ENCODE assay signal across 8 cellular contexts in genomic region chr11:118572914-118573550, GRCh38. TPM values are rescaled to one million over a fixed set of nuclear protein-coding genes. Genes with fewer than 3 reads are reported as not detected.
A peak's percentile ranks its signal among the peaks of the same experiment; 100 is the strongest.
DNase-seq lines count a peak whose midpoint lies in the region; ATAC-seq and TF ChIP-seq lines count a peak whose summit lies in the region.

No MANE protein-coding gene starts in this region.

- H3K27me3 ChIP-seq in GM23248 (replicated peaks; ENCODE audit: insufficient read depth) (no peaks in the 10 kb centered on the region), MM.1S (replicated peaks; ENCODE audit: insufficient read depth, low read length) (no peaks in the 10 kb centered on the region), foreskin keratinocyte (no peaks in the 10 kb centered on the region)

- peak overlapping the region; percentile 98 for H3K4me3 Mint-ChIP-seq in activated T-cell treated with anti-CD3 and anti-CD28 coated beads, Interleukin-2, amount 50 U/mL, for 4 hours

- DNase-seq in ELF-1 (ENCODE audit: low read depth, low spot score) (peak; percentile 32), GM23248 (peak; percentile 82), MM.1S (peak; percentile 28), foreskin keratinocyte (peak in 1 of 2 donors; percentile 42), omental fat pad (ENCODE audit: low spot score) (no peak), mesenteric fat pad (ENCODE audit: low spot score) (no peak)
- no peak for DNase-seq in activated T-cell treated with anti-CD3 and anti-CD28 coated beads, Interleukin-2, amount 50 U/mL, for 4 hours

- in situ Hi-C loops in GM23248 (cut with MboI) = no loop called here

- H3K4me1 ChIP-seq in GM23248 (ENCODE audit: insufficient read depth) = peaks cover 41% of the 10 kb centered on the region
- H3K4me1 ChIP-seq in MM.1S (ENCODE audit: low read length) = peaks cover 10% of the 10 kb centered on the region; the same call in 1 of the 2 replicates
- peaks cover 8% of the 10 kb centered on the region for H3K4me1 ChIP-seq in foreskin keratinocyte

- peaks cover 53% of the 10 kb centered on the region for H3K4me1 Mint-ChIP-seq in activated T-cell treated with anti-CD3 and anti-CD28 coated beads, Interleukin-2, amount 50 U/mL, for 4 hours (ENCODE audit: low read depth)

- H3K27ac ChIP-seq in GM23248 = peak overlapping the region; percentile 100
- peak overlapping the region; percentile 78 for H3K27ac ChIP-seq in MM.1S (ENCODE audit: low read length)
- peak overlapping the region; percentile 93 for H3K27ac ChIP-seq in foreskin keratinocyte

- H3K4me2 ChIP-seq in GM23248 (ENCODE audit: unreplicated experiment) (peak overlapping the region; percentile 92), MM.1S (ENCODE audit: low read depth, low read length) (peak overlapping the region; percentile 91)

- ATAC-seq in activated T-cell treated with anti-CD3 and anti-CD28 coated beads, Interleukin-2, amount 50 U/mL, for 4 hours = peak; percentile 63 to 77
- ATAC-seq in foreskin keratinocyte (peak; percentile 59), omental fat pad (ENCODE audit: low FRiP score) (peak; percentile 45), GM18861 (IDR thresholded peaks at IDR 0.05; ENCODE audit: unreplicated experiment) (no peak)

- no peak for TF ChIP-seq CTCF in MM.1S (IDR thresholded peaks at IDR 0.05; ENCODE audit: low read length)
- TF ChIP-seq CTCF in foreskin keratinocyte (conservative IDR thresholded peaks at IDR 0.05) = no peak
- TF ChIP-seq CTCF in omental fat pad (IDR thresholded peaks at IDR 0.05) = no peak

- H3K9me3 ChIP-seq in GM23248 (ENCODE audit: low read depth) (no peaks in the 10 kb centered on the region), MM.1S (replicated peaks; ENCODE audit: insufficient read depth, low read length) (no peaks in the 10 kb centered on the region)

- no peak overlapping the region for H2AFZ ChIP-seq in GM23248
- peak overlapping the region; percentile 92 for H2AFZ ChIP-seq in MM.1S (ENCODE audit: low read length)

- H3K36me3 Mint-ChIP-seq in activated T-cell treated with anti-CD3 and anti-CD28 coated beads, Interleukin-2, amount 50 U/mL, for 4 hours (ENCODE audit: insufficient read depth) = peaks cover 12% of the 10 kb centered on the region

- H3K9me2 ChIP-seq in GM23248 (ENCODE audit: insufficient read depth) = no peaks in the 10 kb centered on the region
- H3K9me2 ChIP-seq in MM.1S (replicated peaks; ENCODE audit: insufficient read depth, low read length) = no peaks in the 10 kb centered on the region

- H3F3A ChIP-seq in GM23248 (ENCODE audit: insufficient read depth) (peaks cover 35% of the 10 kb centered on the region), MM.1S (ENCODE audit: insufficient read depth, low read length) (peaks cover 8% of the 10 kb centered on the region; the same call in 1 of the 2 replicates)

- 3% methylated on average over 12 of the region's 12 CpGs for WGBS in GM23248 (ENCODE audit: low coverage in 1 of 2, low lambda C conversion rate in 2 of 2, missing lambda C conversion rate in 2 of 2), 2 experiments

- H3K9ac ChIP-seq in GM23248 = peak overlapping the region; percentile 100
- H3K9ac ChIP-seq in MM.1S (ENCODE audit: low read length) = peak overlapping the region; percentile 99

- H3K9me3 Mint-ChIP-seq in activated T-cell treated with anti-CD3 and anti-CD28 coated beads, Interleukin-2, amount 50 U/mL, for 4 hours = no peaks in the 10 kb centered on the region

- H3K79me2 ChIP-seq in GM23248 (ENCODE audit: insufficient read depth) = peaks cover 74% of the 10 kb centered on the region
- H3K79me2 ChIP-seq in MM.1S (ENCODE audit: low read length) = peaks cover 58% of the 10 kb centered on the region

- H3K27me3 Mint-ChIP-seq in activated T-cell treated with anti-CD3 and anti-CD28 coated beads, Interleukin-2, amount 50 U/mL, for 4 hours (ENCODE audit: low read depth) = no peaks in the 10 kb centered on the region

- H3K36me3 ChIP-seq in GM23248 (ENCODE audit: low read depth) (no peaks in the 10 kb centered on the region), MM.1S (replicated peaks; ENCODE audit: insufficient read depth, low read length) (no peaks in the 10 kb centered on the region)

- peak overlapping the region; percentile 95 for H3K4me3 ChIP-seq in GM23248
- peak overlapping the region; percentile 100 for H3K4me3 ChIP-seq in MM.1S (ENCODE audit: low read length)

- peaks cover 30% of the 10 kb centered on the region; the same call in 1 of the 2 replicates for H4K20me1 ChIP-seq in GM23248 (ENCODE audit: insufficient read depth)
- H4K20me1 ChIP-seq in MM.1S (ENCODE audit: insufficient read depth, low read length) = peaks cover 34% of the 10 kb centered on the region

RNA-seq across cellular contexts. Expression of gene ARCN1, which starts 0.8 kb away (rescaled TPM):
- 187 and 191 TPM in 2 replicates for total RNA-seq in GM23248 (2014; rRNA removed; shearing (Covaris generic))
- polyA plus RNA-seq in GM23248 (2016; fragmentation: Nextera tagmentation; extraction: Ambion mirVana) (188 and 190 TPM in 2 replicates), foreskin keratinocyte (100 and 102 TPM in 2 replicates)
- total RNA-seq in activated T-cell treated with anti-CD3 and anti-CD28 coated beads, Interleukin-2, amount 50 U/mL, for 4 hours = 100 to 1,000 TPM; 180 to 190 (median 183) TPM
- total RNA-seq in foreskin keratinocyte (125 and 143 TPM in 2 replicates), omental fat pad (100 to 1,000 TPM in 3 of 4 donors, 10 to 100 TPM in 1; 89.7 to 135 (median 117) TPM), mesenteric fat pad (176 TPM)

RNA-seq across cellular contexts. Expression of gene IFT46, which starts 7.3 kb away (rescaled TPM):
- 38.1 and 49.5 TPM in 2 replicates for total RNA-seq in GM23248 (2014; rRNA removed; shearing (Covaris generic))
- 21.7 and 25.9 TPM in 2 replicates for polyA plus RNA-seq in GM23248 (2016; fragmentation: Nextera tagmentation; extraction: Ambion mirVana)
- 10 to 100 TPM; 22.5 to 29.7 (median 23.2) TPM for total RNA-seq in activated T-cell treated with anti-CD3 and anti-CD28 coated beads, Interleukin-2, amount 50 U/mL, for 4 hours
- total RNA-seq in foreskin keratinocyte = 31.7 and 33.7 TPM in 2 replicates
- 29.6 and 31.4 TPM in 2 replicates for polyA plus RNA-seq in foreskin keratinocyte
- total RNA-seq in omental fat pad = 10 to 100 TPM; 18.1 to 31.4 (median 21.7) TPM
- total RNA-seq in mesenteric fat pad = 11.4 TPM

RNA-seq across cellular contexts. Expression of gene PHLDB1, which starts 34.4 kb away (rescaled TPM):
- 102 and 109 TPM in 2 replicates for total RNA-seq in GM23248 (2014; rRNA removed; shearing (Covaris generic))
- 91.7 and 91.8 TPM in 2 replicates for polyA plus RNA-seq in GM23248 (2016; fragmentation: Nextera tagmentation; extraction: Ambion mirVana)
- 1 to 10 TPM in 2 of 3 donors, under 1 TPM in 1; 0.90 to 1.9 (median 1.3) TPM for total RNA-seq in activated T-cell treated with anti-CD3 and anti-CD28 coated beads, Interleukin-2, amount 50 U/mL, for 4 hours
- 59.2 and 80.3 TPM in 2 replicates for total RNA-seq in foreskin keratinocyte
- polyA plus RNA-seq in foreskin keratinocyte = 31.8 and 39.6 TPM in 2 replicates
- 100 to 1,000 TPM; 163 to 363 (median 245) TPM for total RNA-seq in omental fat pad
- 562 TPM for total RNA-seq in mesenteric fat pad

RNA-seq across cellular contexts. Expression of gene TMEM25, which starts 42.0 kb away (rescaled TPM):
- total RNA-seq in GM23248 (2014; rRNA removed; shearing (Covaris generic)) = 4.2 and 10.6 TPM in 2 replicates
- polyA plus RNA-seq in GM23248 (2016; fragmentation: Nextera tagmentation; extraction: Ambion mirVana) = 7.1 and 7.5 TPM in 2 replicates
- 10 to 100 TPM; 10.1 to 13.8 (median 12.9) TPM for total RNA-seq in activated T-cell treated with anti-CD3 and anti-CD28 coated beads, Interleukin-2, amount 50 U/mL, for 4 hours
- total RNA-seq in foreskin keratinocyte = 23.1 and 25.7 TPM in 2 replicates
- 17.3 and 22.1 TPM in 2 replicates for polyA plus RNA-seq in foreskin keratinocyte
- 10 to 100 TPM in 3 of 4 donors, 1 to 10 TPM in 1; 9.1 to 19.9 (median 11.8) TPM for total RNA-seq in omental fat pad
- total RNA-seq in mesenteric fat pad = 2.7 TPM

RNA-seq across cellular contexts. Expression of gene TTC36, which starts 45.8 kb away (rescaled TPM):
- 1.1 TPM in 1 of 2 replicates, not detected in the other for total RNA-seq in GM23248 (2014; rRNA removed; shearing (Covaris generic))
- polyA plus RNA-seq in GM23248 (2016; fragmentation: Nextera tagmentation; extraction: Ambion mirVana) (0.27 and 0.58 TPM in 2 replicates), foreskin keratinocyte (not detected in 2 replicates)
- total RNA-seq in activated T-cell treated with anti-CD3 and anti-CD28 coated beads, Interleukin-2, amount 50 U/mL, for 4 hours = 1 to 10 TPM in 2 of 3 donors, under 1 TPM in 1; 0.84 to 1.1 (median 1.1) TPM
- total RNA-seq in foreskin keratinocyte (not detected in 2 replicates), omental fat pad (10 to 100 TPM in 1 of 4 donors, 1 to 10 TPM in 2, under 1 TPM in 1; 0.84 to 21.1 (median 2.6) TPM), mesenteric fat pad (not detected)

Comparison
In these comparisons a context has a peak if more than half of its experiments do, and no peak if none do; other contexts are left out.
1. DNase-seq: peak in ELF-1 (single experiment), GM23248 (single experiment) and MM.1S (single experiment); none in activated T-cell treated with anti-CD3 and anti-CD28 coated beads, Interleukin-2, amount 50 U/mL, for 4 hours (single experiment), omental fat pad (single experiment) and mesenteric fat pad (single experiment).
2. RNA of gene PHLDB1, which starts 34.4 kb away (total RNA-seq): 562 TPM in mesenteric fat pad (single experiment), 163 to 363 TPM in omental fat pad, 102 to 109 TPM in GM23248 and 59.2 to 80.3 TPM in foreskin keratinocyte; 0.90 to 1.9 TPM in activated T-cell treated with anti-CD3 and anti-CD28 coated beads, Interleukin-2, amount 50 U/mL, for 4 hours; every median in the first group is over 10 times any median in the second.
3. Peak in every context shown above with its lines, with median percentiles within 50 percentile points of each other: H3K27ac ChIP-seq.